ENCODE assay signal across 1 cellular context in genomic region chr18:67515987-67516431, GRCh38.
TF ChIP-seq lines count a peak whose summit lies in the region.

No MANE protein-coding gene starts in this region.

TF ChIP-seq in H1, 55 proteins besides CTCF, POLR2A, EP300 and RAD21 (continued from another document):
- no peak for TF ChIP-seq CBX5 (IDR thresholded peaks at IDR 0.05; ENCODE audit: low read depth, low read length)
- no peak for TF ChIP-seq POU5F1 (IDR thresholded peaks at IDR 0.05; ENCODE audit: low read depth, low read length)
- peak; percentile 59 for TF ChIP-seq TBP (IDR thresholded peaks at IDR 0.05; ENCODE audit: low read depth, low read length)
- TF ChIP-seq RBBP5 (IDR thresholded peaks at IDR 0.05; ENCODE audit: borderline replicate concordance, low read depth, low read length): peak; percentile 69; the same call in 1 of the 2 replicates
- no peak for TF ChIP-seq SP4 (IDR thresholded peaks at IDR 0.05; ENCODE audit: low read length)
- TF ChIP-seq RNF2 (IDR thresholded peaks at IDR 0.05; ENCODE audit: borderline replicate concordance, low read depth, low read length, missing control alignments, poor library complexity, severe bottlenecking): no peak
- TF ChIP-seq ATF2 (IDR thresholded peaks at IDR 0.05; ENCODE audit: low read length): no peak
- TF ChIP-seq E2F6 (IDR thresholded peaks at IDR 0.05): no peak
- peak in 1 of 2 experiments; percentile 48; a peak in 1 of 4 replicates for TF ChIP-seq SIN3A (conservative IDR thresholded peaks at IDR 0.05 in 1 of 2, IDR thresholded peaks at IDR 0.05 in 1 of 2; ENCODE audit: low read depth in 1 of 2, low read length in 2 of 2)
- no peak for TF ChIP-seq CHD7 (IDR thresholded peaks at IDR 0.05; ENCODE audit: insufficient replicate concordance, low read length)
- no peak for TF ChIP-seq MAFK (IDR thresholded peaks at IDR 0.05; ENCODE audit: low read depth, low read length)
- TF ChIP-seq SIX5 (IDR thresholded peaks at IDR 0.05; ENCODE audit: low read depth, low read length): no peak
- no peak for TF ChIP-seq KDM1A (IDR thresholded peaks at IDR 0.05; ENCODE audit: borderline replicate concordance, low read length)
- TF ChIP-seq, protein P1, sequence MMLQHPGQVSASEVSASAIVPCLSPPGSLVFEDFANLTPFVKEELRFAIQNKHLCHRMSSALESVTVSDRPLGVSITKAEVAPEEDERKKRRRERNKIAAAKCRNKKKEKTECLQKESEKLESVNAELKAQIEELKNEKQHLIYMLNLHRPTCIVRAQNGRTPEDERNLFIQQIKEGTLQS (IDR thresholded peaks at IDR 0.05; ENCODE audit: insufficient read depth, low read depth, low read length): no peak
- no peak for TF ChIP-seq SAP30 (IDR thresholded peaks at IDR 0.05; ENCODE audit: insufficient read depth, insufficient replicate concordance, low read length)
- TF ChIP-seq KDM5A (IDR thresholded peaks at IDR 0.05; ENCODE audit: low read length): no peak
- TF ChIP-seq TAF1 (IDR thresholded peaks at IDR 0.05; ENCODE audit: low read depth, low read length): peak; percentile 53; the same call in 1 of the 2 replicates
- TF ChIP-seq SIRT6 (IDR thresholded peaks at IDR 0.05; ENCODE audit: low read length): no peak
- TF ChIP-seq JUND (IDR thresholded peaks at IDR 0.05; ENCODE audit: low read length): no peak
- TF ChIP-seq SP1 (IDR thresholded peaks at IDR 0.05; ENCODE audit: low read depth, low read length): no peak
- TF ChIP-seq SP2 (IDR thresholded peaks at IDR 0.05; ENCODE audit: low read length): no peak
- 0 out of 2 replicates have a peak, but pooled peaks have one; percentile 9 for TF ChIP-seq YY1 (IDR thresholded peaks at IDR 0.05; ENCODE audit: low read depth, low read length)
- TF ChIP-seq CHD2 (IDR thresholded peaks at IDR 0.05; ENCODE audit: low read length): no peak
- TF ChIP-seq KDM4A (IDR thresholded peaks at IDR 0.05; ENCODE audit: low read depth, low read length, severe bottlenecking): peak; percentile 92
- no peak for TF ChIP-seq JUN (IDR thresholded peaks at IDR 0.05; ENCODE audit: low read depth, low read length)
- no peak for TF ChIP-seq ZNF274 (IDR thresholded peaks at IDR 0.05; ENCODE audit: borderline replicate concordance, extremely low read depth, low read length)
- TF ChIP-seq BACH1 (IDR thresholded peaks at IDR 0.05; ENCODE audit: low read length): no peak
- TF ChIP-seq CEBPB (IDR thresholded peaks at IDR 0.05; ENCODE audit: low read depth, low read length): 0 out of 2 replicates have a peak, but pooled peaks have one; percentile 27
- TF ChIP-seq RXRA (IDR thresholded peaks at IDR 0.05; ENCODE audit: insufficient read depth, low read depth, low read length): no peak
- no peak for TF ChIP-seq CBX8 (IDR thresholded peaks at IDR 0.05; ENCODE audit: borderline replicate concordance, low read depth, low read length)
- no peak for TF ChIP-seq RFX5 (IDR thresholded peaks at IDR 0.05; ENCODE audit: borderline replicate concordance, low read depth, low read length)
